ENCODE assay signal across 16 cellular contexts in the genomic region with DNA sequence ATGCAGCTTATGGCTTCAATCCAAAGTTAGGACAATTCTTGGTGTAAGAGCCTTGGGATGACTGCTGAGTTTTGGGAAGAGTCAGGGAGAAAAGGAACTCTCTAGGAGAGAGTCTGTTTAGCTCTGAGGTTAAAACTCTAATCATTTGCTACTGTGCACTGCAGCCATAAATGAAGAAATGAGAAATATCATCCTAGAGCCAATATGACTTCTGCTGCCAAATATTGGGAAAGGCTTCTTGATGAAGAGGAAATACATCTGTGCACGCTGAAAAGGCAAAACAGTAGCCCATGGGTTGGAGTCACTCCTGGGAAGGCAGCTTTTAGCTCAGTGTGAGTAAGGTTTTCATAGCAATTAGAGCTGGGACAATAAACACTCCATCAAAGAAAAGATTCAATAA.
"Had no signal": no experiment of that assay in that cellular context is flagged by ENCODE, and none has a peak within 500 bp of the region (broad histone marks: within the 10 kb centered on the region; RNA-seq: fewer than 3 reads in every experiment).

No MANE protein-coding gene starts in this region.

- ATAC-seq: activated CD4-positive, alpha-beta T cell treated with anti-CD3 and anti-CD28 coated beads for 36 hours; activated T-cell treated with anti-CD3 and anti-CD28 coated beads, Interleukin-2, amount 50 U/mL, for 4 hours; esophagus mucosa; left colon; naive thymus-derived CD8-positive, alpha-beta T cell; stimulated activated naive CD8-positive, alpha-beta T cell treated with anti-CD3 and anti-CD28 coated beads, Interleukin-15, Interleukin-2, amounts not matched to agents 100 U/mL and 50 U/mL, for 24 hours had no signal

- H3K9ac ChIP-seq: parathyroid adenoma had no signal

- H3K36me3 ChIP-seq: colonic mucosa had no signal

- H3K27ac ChIP-seq: colonic mucosa, parathyroid adenoma, skin epidermis had no signal

- H3K9me3 ChIP-seq: colonic mucosa had no signal

- H2AFZ ChIP-seq: parathyroid adenoma had no signal

- H3K4me1 ChIP-seq: colonic mucosa, parathyroid adenoma had no signal

- DNase-seq: activated CD4-positive, alpha-beta memory T cell treated with anti-CD3 and anti-CD28 coated beads, Interleukin-2, amount 10 ng/mL, durations not matched to agents 7 days and 5 days; activated CD4-positive, alpha-beta T cell treated with anti-CD3 and anti-CD28 coated beads for 36 hours; activated effector memory CD4-positive, alpha-beta T cell treated with Interleukin-2 at 50 U/mL for 16 hours; activated T-cell treated with anti-CD3 and anti-CD28 coated beads, Interleukin-2, amount 50 U/mL, for 4 hours; amniotic stem cell; central memory CD4-positive, alpha-beta T cell; colonic mucosa; foreskin melanocyte; left colon; naive thymus-derived CD8-positive, alpha-beta T cell; stimulated activated CD4-positive, alpha-beta T cell treated with anti-CD3 and anti-CD28 coated beads, Interleukin-4, amount 100 ng/mL, for 24 hours; stimulated activated naive CD8-positive, alpha-beta T cell treated with anti-CD3 and anti-CD28 coated beads, Interleukin-15, Interleukin-2, amounts not matched to agents 100 U/mL and 50 U/mL, for 24 hours; T-helper 2 cell had no signal

- H3K27me3 ChIP-seq: colonic mucosa had no signal

- H3K4me3 ChIP-seq: colonic mucosa, skin epidermis had no signal
